ENCODE assay signal across 10 cellular contexts in genomic region chr2:109475531-109476210, GRCh38.
DNase-seq lines count a peak whose midpoint lies in the region; ATAC-seq, FAIRE-seq and TF ChIP-seq lines count a peak whose summit lies in the region.
"Had no signal": no experiment of that assay in that cellular context is flagged by ENCODE, and none has a peak within 500 bp of the region (broad histone marks: within the 10 kb centered on the region; RNA-seq: fewer than 3 reads in every experiment).

No MANE protein-coding gene starts in this region.

- H3F3A ChIP-seq in MM.1S (ENCODE audit: insufficient read depth, low read length), result peaks cover 42% of the 10 kb centered on the region

- peaks cover 1 to 7% of the 10 kb centered on the region in 2 donors for H3K4me1 Mint-ChIP-seq in natural killer cell treated with Interleukin-12 subunit alpha and Interleukin-12 subunit beta and Interleukin-15 and Interleukin-18, amount 100 ng/mL, for 72 hours (ENCODE audit: low read depth in 2 of 2)

- peaks cover 0 to 39% (median 12%) of the 10 kb centered on the region in 9 donors for H3K4me1 ChIP-seq in heart right ventricle
- peaks cover 65% of the 10 kb centered on the region for H3K4me1 ChIP-seq in MM.1S (ENCODE audit: low read length)
- peaks cover 2% of the 10 kb centered on the region for H3K4me1 ChIP-seq in fibroblast of lung (ENCODE audit: control insufficient read depth, extremely low read depth, insufficient read depth, low read length)
- peaks cover 2% of the 10 kb centered on the region for H3K4me1 ChIP-seq in upper lobe of right lung

- WGBS in heart right ventricle, 2 donors, result 76 to 90% methylated on average over 6 of the region's 6 CpGs

- no peaks in the 10 kb centered on the region for H4K20me1 ChIP-seq in MM.1S (ENCODE audit: insufficient read depth, low read length)
- H4K20me1 ChIP-seq in fibroblast of lung (ENCODE audit: control insufficient read depth, extremely low read depth, insufficient read depth, low read length), result no peaks in the 10 kb centered on the region

- H3K27me3 ChIP-seq in heart right ventricle (no peaks in the 10 kb centered on the region), MM.1S (replicated peaks; ENCODE audit: insufficient read depth, low read length) (no peaks in the 10 kb centered on the region), fibroblast of lung (ENCODE audit: control insufficient read depth, insufficient read depth, low read length) (no peaks in the 10 kb centered on the region), upper lobe of right lung (no peaks in the 10 kb centered on the region)
- H3K27me3 ChIP-seq: heart left ventricle had no signal

- intact Hi-C loops in Right ventricle myocardium superior (cut with DNase I), result no loop called here
- intact Hi-C loops in heart right ventricle (cut with DNase I), result no loop called here
- intact Hi-C loops in upper lobe of right lung (cut with DNase I), result no loop called here

- H3K36me3 ChIP-seq in heart right ventricle (no peaks in the 10 kb centered on the region), MM.1S (replicated peaks; ENCODE audit: insufficient read depth, low read length) (no peaks in the 10 kb centered on the region), fibroblast of lung (ENCODE audit: control insufficient read depth, insufficient read depth, low read length) (no peaks in the 10 kb centered on the region), upper lobe of right lung (no peaks in the 10 kb centered on the region)
- H3K36me3 ChIP-seq: heart left ventricle had no signal

- DNase-seq in Right ventricle myocardium superior (peak; percentile 23), heart right ventricle (no peak), MM.1S (peak; percentile 67), fibroblast of lung (ENCODE audit: low read depth in 2 of 2) (peak; percentile 63 to 81), upper lobe of right lung (no peak), GM12892 (ENCODE audit: insufficient read length) (no peak), DMS114 treated with DMSO at 0.1 percent for 48 hours (lab: John Stamatoyannopoulos, UW; ENCODE audit: unreplicated experiment) (no peak)
- DNase-seq in natural killer cell treated with Interleukin-12 subunit alpha and Interleukin-12 subunit beta and Interleukin-15 and Interleukin-18, amount 100 ng/mL, for 72 hours (ENCODE audit: low spot score), result no peak
- DNase-seq: cerebellar nuclear complex had no signal

- H2AFZ ChIP-seq in MM.1S (ENCODE audit: low read length) (peak overlapping the region; percentile 42; the same call in 1 of the 2 replicates), fibroblast of lung (ENCODE audit: low read length) (no peak overlapping the region)

- no peak overlapping the region for H3K4me3 Mint-ChIP-seq in natural killer cell treated with Interleukin-12 subunit alpha and Interleukin-12 subunit beta and Interleukin-15 and Interleukin-18, amount 100 ng/mL, for 72 hours

- H3K9me3 Mint-ChIP-seq in natural killer cell treated with Interleukin-12 subunit alpha and Interleukin-12 subunit beta and Interleukin-15 and Interleukin-18, amount 100 ng/mL, for 72 hours, result no peaks in the 10 kb centered on the region

- H3K4me2 ChIP-seq in MM.1S (ENCODE audit: low read depth, low read length) (peak overlapping the region; percentile 45), fibroblast of lung (ENCODE audit: extremely low read depth, insufficient read depth, low read length) (no peak overlapping the region)

- TF ChIP-seq CTCF in heart right ventricle (IDR thresholded peaks at IDR 0.05), result no peak
- no peak for TF ChIP-seq CTCF in MM.1S (IDR thresholded peaks at IDR 0.05; ENCODE audit: low read length)
- no peak for TF ChIP-seq CTCF in fibroblast of lung (conservative IDR thresholded peaks at IDR 0.05 in 1 of 2, IDR thresholded peaks at IDR 0.05 in 1 of 2; ENCODE audit: low read depth in 1 of 2, low read length in 2 of 2)
- TF ChIP-seq CTCF in upper lobe of right lung (IDR thresholded peaks at IDR 0.05), result no peak

- no peaks in the 10 kb centered on the region for H3K9me2 ChIP-seq in MM.1S (replicated peaks; ENCODE audit: insufficient read depth, low read length)

- no peak overlapping the region for H3K4me3 ChIP-seq in heart right ventricle
- H3K4me3 ChIP-seq in MM.1S (ENCODE audit: low read length), result no peak overlapping the region
- no peak overlapping the region for H3K4me3 ChIP-seq in fibroblast of lung (replicated peaks in 1 of 4; ENCODE audit: control extremely low read depth in 1 of 4, insufficient read depth in 1 of 4, low read depth in 3 of 4, low read length in 4 of 4)
- H3K4me3 ChIP-seq in upper lobe of right lung, result no peak overlapping the region
- H3K4me3 ChIP-seq: heart left ventricle had no signal

- FAIRE-seq in GM12892 (lab: Jason Lieb, UNC), result no peak

- H3K27ac ChIP-seq in heart right ventricle, result no peak overlapping the region
- peak overlapping the region; percentile 97 for H3K27ac ChIP-seq in MM.1S (ENCODE audit: low read length)
- H3K27ac ChIP-seq in fibroblast of lung (ENCODE audit: insufficient read depth, low read length), result no peak overlapping the region
- H3K27ac ChIP-seq in upper lobe of right lung, result no peak overlapping the region
- H3K27ac ChIP-seq: heart left ventricle had no signal

- H3K27ac Mint-ChIP-seq in natural killer cell treated with Interleukin-12 subunit alpha and Interleukin-12 subunit beta and Interleukin-15 and Interleukin-18, amount 100 ng/mL, for 72 hours, result no peak overlapping the region

- ATAC-seq in Right ventricle myocardium superior (ENCODE audit: poor library complexity) (no peak), heart right ventricle (no peak), upper lobe of right lung (peak; percentile 45)
- ATAC-seq in natural killer cell treated with Interleukin-12 subunit alpha and Interleukin-12 subunit beta and Interleukin-15 and Interleukin-18, amount 100 ng/mL, for 72 hours, result no peak
- ATAC-seq: heart left ventricle had no signal

- TF ChIP-seq POLR2A in GM12892 (IDR thresholded peaks at IDR 0.05; ENCODE audit: low read depth, low read length), result no peak

- H3K79me2 ChIP-seq in MM.1S (ENCODE audit: low read length) (no peaks in the 10 kb centered on the region), fibroblast of lung (ENCODE audit: control insufficient read depth, insufficient read depth, low read length) (no peaks in the 10 kb centered on the region)

- H3K9ac ChIP-seq in MM.1S (ENCODE audit: low read length) (peak overlapping the region; percentile 19; the same call in 1 of the 2 replicates), fibroblast of lung (ENCODE audit: insufficient read depth, low read length) (no peak overlapping the region)

- H3K27me3 Mint-ChIP-seq in natural killer cell treated with Interleukin-12 subunit alpha and Interleukin-12 subunit beta and Interleukin-15 and Interleukin-18, amount 100 ng/mL, for 72 hours, result peaks cover 4 to 6% of the 10 kb centered on the region in 2 donors

- no peaks in the 10 kb centered on the region for H3K36me3 Mint-ChIP-seq in natural killer cell treated with Interleukin-12 subunit alpha and Interleukin-12 subunit beta and Interleukin-15 and Interleukin-18, amount 100 ng/mL, for 72 hours

- no peaks in the 10 kb centered on the region for H3K9me3 ChIP-seq in heart right ventricle
- H3K9me3 ChIP-seq in MM.1S (replicated peaks; ENCODE audit: insufficient read depth, low read length), result no peaks in the 10 kb centered on the region
- no peaks in the 10 kb centered on the region for H3K9me3 ChIP-seq in fibroblast of lung (ENCODE audit: control insufficient read depth, insufficient read depth, low read depth, low read length)
- H3K9me3 ChIP-seq in upper lobe of right lung, result no peaks in the 10 kb centered on the region
- H3K9me3 ChIP-seq: heart left ventricle had no signal

Comparison
In these comparisons a context has a peak if more than half of its experiments do, and no peak if none do; other contexts are left out.
1. DNase-seq: peak in Right ventricle myocardium superior (single experiment), MM.1S (single experiment) and fibroblast of lung (2 of 2); none in heart right ventricle (0 of 2), upper lobe of right lung (single experiment), GM12892 (single experiment), natural killer cell treated with Interleukin-12 subunit alpha and Interleukin-12 subunit beta and Interleukin-15 and Interleukin-18, amount 100 ng/mL, for 72 hours (single experiment) and DMS114 treated with DMSO at 0.1 percent for 48 hours (single experiment).